In the genomic region with DNA sequence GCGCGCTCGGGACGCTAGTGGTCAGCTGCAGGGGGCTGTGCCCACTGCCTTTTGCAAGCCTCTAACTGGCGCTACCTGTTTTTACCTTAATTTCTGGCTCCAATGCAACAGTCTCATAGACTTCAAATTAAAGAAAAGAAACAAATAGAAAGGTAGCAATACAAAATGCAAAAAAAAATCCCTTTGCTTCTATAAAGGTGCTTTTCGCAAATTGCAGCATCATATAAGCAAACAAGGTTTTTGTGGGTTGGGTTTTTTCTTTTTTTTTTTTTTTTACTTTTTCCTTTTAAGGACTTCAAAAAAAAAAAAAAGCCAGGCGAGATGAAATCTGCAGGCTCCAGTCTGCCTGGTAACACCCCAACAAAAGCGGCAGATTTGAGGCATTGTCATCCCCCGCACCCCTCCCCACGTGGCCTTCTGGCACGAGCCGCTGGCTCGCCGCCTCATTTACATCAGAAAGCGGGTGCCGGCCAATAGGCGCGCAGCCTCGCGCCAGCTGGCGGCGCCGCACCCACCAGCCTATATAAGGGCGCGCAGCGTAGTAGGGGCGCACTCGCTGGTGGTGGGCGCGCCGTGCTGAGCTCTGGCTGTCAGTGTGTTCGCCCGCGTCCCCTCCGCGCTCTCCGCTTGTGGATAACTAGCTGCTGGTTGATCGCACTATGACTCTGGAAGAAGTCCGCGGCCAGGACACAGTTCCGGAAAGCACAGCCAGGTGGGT, we compare ENCODE assay signal across 8 cellular contexts. TPM values are rescaled to one million over a fixed set of nuclear protein-coding genes. Genes with fewer than 3 reads are reported as not detected.
A peak's percentile ranks its signal among the peaks of the same experiment; 100 is the strongest.
DNase-seq lines count a peak whose midpoint lies in the region; ATAC-seq, FAIRE-seq and TF ChIP-seq lines count a peak whose summit lies in the region.

A gene with protein sequence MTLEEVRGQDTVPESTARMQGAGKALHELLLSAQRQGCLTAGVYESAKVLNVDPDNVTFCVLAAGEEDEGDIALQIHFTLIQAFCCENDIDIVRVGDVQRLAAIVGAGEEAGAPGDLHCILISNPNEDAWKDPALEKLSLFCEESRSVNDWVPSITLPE (plus strand): TSS at position 550 of the 718 bp plus-strand sequence. CDS start 110 bp downstream, at position 660.

- H3K4me3 ChIP-seq in bronchial epithelial cell (ENCODE audit: low read depth, low read length) (peak within 1 kb of the TSS; percentile 52), small intestine (ENCODE audit: low read depth in 1 of 2, low read length in 2 of 2) (peak within 1 kb of the TSS; percentile 65 to 76)

- DNase-seq in DMS53 treated with DMSO at 0.1 percent for 48 hours (lab: John Stamatoyannopoulos, UW; ENCODE audit: unreplicated experiment): peak; percentile 87
- peak; percentile 77 for DNase-seq in NCI-H2029 treated with DMSO at 0.1 percent for 48 hours (lab: John Stamatoyannopoulos, UW)
- peak; percentile 94 for DNase-seq in WTC11 (ENCODE audit: low spot score)
- peak; percentile 67 for DNase-seq in bronchial epithelial cell (ENCODE audit: low read depth)
- peak; percentile 85 for DNase-seq in inferior parietal cortex (ENCODE audit: extremely low spot score)
- DNase-seq in small intestine: peak; percentile 84

- peak within 1 kb of the TSS; percentile 81 for H3K4me3 Mint-ChIP-seq in WTC11

- H3K27me3 ChIP-seq in bronchial epithelial cell (ENCODE audit: control insufficient read depth, insufficient read depth, low read length) (peaks cover 1% of the 10 kb centered on the region), small intestine (ENCODE audit: control insufficient read depth in 2 of 2, insufficient read depth in 2 of 2, low read length in 2 of 2) (no peaks in the 10 kb centered on the region)

- H3K4me1 Mint-ChIP-seq in WTC11: peaks cover 23% of the 10 kb centered on the region

- H3K9me3 Mint-ChIP-seq in WTC11: no peaks in the 10 kb centered on the region

- no peak for TF ChIP-seq CTCF in WTC11 (IDR thresholded peaks at IDR 0.05)
- TF ChIP-seq CTCF in bronchial epithelial cell (IDR thresholded peaks at IDR 0.05; ENCODE audit: insufficient read depth, low read length, severe bottlenecking): no peak

- 0 out of 2 replicates have a peak, but pooled peaks cover 6% of the 10 kb centered on the region for H3K36me3 Mint-ChIP-seq in WTC11

- no peak for FAIRE-seq in bronchial epithelial cell (lab: Jason Lieb, UNC)
- FAIRE-seq in small intestine (lab: Jason Lieb, UNC): no peak

- ATAC-seq in HG02623 (IDR thresholded peaks at IDR 0.05; ENCODE audit: unreplicated experiment): peak; percentile 47
- peak; percentile 58 for ATAC-seq in WTC11
- ATAC-seq in GM21381 (IDR thresholded peaks at IDR 0.05; ENCODE audit: unreplicated experiment): no peak

- 0% methylated on average over 41 of the region's 41 CpGs for WGBS in small intestine, 3 donors

- POLR2A ChIA-PET in WTC11 (lab: Charles Lee): interaction anchor here (0.5 to 2.3 kb wide), 23 partner anchors 9 to 1645 kb away, joined by 3 to 31 read pairs (median 3); no protein-coding TSS in a partner anchor

- H3K9me3 ChIP-seq in small intestine (ENCODE audit: control insufficient read depth, low read depth): no peaks in the 10 kb centered on the region

- no peaks in the 10 kb centered on the region for H3K36me3 ChIP-seq in bronchial epithelial cell (ENCODE audit: control insufficient read depth, insufficient read depth, low read length)
- no peaks in the 10 kb centered on the region for H3K36me3 ChIP-seq in small intestine (ENCODE audit: control insufficient read depth in 2 of 2, insufficient read depth in 2 of 2, low read length in 2 of 2)

- CTCF ChIA-PET in WTC11 (lab: Charles Lee): interaction anchor here (0.6 to 6.2 kb wide), 20 partner anchors 11 to 497 kb away, joined by 3 to 157 read pairs (median 12); no protein-coding TSS in a partner anchor

- peak within 1 kb of the TSS; percentile 91 to 98 for H3K27ac ChIP-seq in small intestine (ENCODE audit: low read depth in 1 of 2, low read length in 1 of 2)

- peaks cover 28% of the 10 kb centered on the region for H3K27me3 Mint-ChIP-seq in WTC11 (ENCODE audit: low read depth)

- H3K4me1 ChIP-seq in small intestine (ENCODE audit: control insufficient read depth in 2 of 2, insufficient read depth in 1 of 2, low read depth in 1 of 2, low read length in 1 of 2): peaks cover 2% of the 10 kb centered on the region in 2 donors

- peak within 1 kb of the TSS; percentile 95 for H3K27ac Mint-ChIP-seq in WTC11

TF ChIP-seq in WTC11, 78 proteins besides CTCF, POLR2A, EP300 and RAD21 (continues in another document):
- TF ChIP-seq, protein P1, sequence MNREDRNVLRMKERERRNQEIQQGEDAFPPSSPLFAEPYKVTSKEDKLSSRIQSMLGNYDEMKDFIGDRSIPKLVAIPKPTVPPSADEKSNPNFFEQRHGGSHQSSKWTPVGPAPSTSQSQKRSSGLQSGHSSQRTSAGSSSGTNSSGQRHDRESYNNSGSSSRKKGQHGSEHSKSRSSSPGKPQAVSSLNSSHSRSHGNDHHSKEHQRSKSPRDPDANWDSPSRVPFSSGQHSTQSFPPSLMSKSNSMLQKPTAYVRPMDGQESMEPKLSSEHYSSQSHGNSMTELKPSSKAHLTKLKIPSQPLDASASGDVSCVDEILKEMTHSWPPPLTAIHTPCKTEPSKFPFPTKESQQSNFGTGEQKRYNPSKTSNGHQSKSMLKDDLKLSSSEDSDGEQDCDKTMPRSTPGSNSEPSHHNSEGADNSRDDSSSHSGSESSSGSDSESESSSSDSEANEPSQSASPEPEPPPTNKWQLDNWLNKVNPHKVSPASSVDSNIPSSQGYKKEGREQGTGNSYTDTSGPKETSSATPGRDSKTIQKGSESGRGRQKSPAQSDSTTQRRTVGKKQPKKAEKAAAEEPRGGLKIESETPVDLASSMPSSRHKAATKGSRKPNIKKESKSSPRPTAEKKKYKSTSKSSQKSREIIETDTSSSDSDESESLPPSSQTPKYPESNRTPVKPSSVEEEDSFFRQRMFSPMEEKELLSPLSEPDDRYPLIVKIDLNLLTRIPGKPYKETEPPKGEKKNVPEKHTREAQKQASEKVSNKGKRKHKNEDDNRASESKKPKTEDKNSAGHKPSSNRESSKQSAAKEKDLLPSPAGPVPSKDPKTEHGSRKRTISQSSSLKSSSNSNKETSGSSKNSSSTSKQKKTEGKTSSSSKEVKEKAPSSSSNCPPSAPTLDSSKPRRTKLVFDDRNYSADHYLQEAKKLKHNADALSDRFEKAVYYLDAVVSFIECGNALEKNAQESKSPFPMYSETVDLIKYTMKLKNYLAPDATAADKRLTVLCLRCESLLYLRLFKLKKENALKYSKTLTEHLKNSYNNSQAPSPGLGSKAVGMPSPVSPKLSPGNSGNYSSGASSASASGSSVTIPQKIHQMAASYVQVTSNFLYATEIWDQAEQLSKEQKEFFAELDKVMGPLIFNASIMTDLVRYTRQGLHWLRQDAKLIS (CRISPR knock-in tag; IDR thresholded peaks at IDR 0.05; ENCODE audit: borderline replicate concordance): no peak
- TF ChIP-seq ZNF263 (CRISPR knock-in tag; IDR thresholded peaks at IDR 0.05; ENCODE audit: low read depth): no peak
- TF ChIP-seq, protein P2, sequence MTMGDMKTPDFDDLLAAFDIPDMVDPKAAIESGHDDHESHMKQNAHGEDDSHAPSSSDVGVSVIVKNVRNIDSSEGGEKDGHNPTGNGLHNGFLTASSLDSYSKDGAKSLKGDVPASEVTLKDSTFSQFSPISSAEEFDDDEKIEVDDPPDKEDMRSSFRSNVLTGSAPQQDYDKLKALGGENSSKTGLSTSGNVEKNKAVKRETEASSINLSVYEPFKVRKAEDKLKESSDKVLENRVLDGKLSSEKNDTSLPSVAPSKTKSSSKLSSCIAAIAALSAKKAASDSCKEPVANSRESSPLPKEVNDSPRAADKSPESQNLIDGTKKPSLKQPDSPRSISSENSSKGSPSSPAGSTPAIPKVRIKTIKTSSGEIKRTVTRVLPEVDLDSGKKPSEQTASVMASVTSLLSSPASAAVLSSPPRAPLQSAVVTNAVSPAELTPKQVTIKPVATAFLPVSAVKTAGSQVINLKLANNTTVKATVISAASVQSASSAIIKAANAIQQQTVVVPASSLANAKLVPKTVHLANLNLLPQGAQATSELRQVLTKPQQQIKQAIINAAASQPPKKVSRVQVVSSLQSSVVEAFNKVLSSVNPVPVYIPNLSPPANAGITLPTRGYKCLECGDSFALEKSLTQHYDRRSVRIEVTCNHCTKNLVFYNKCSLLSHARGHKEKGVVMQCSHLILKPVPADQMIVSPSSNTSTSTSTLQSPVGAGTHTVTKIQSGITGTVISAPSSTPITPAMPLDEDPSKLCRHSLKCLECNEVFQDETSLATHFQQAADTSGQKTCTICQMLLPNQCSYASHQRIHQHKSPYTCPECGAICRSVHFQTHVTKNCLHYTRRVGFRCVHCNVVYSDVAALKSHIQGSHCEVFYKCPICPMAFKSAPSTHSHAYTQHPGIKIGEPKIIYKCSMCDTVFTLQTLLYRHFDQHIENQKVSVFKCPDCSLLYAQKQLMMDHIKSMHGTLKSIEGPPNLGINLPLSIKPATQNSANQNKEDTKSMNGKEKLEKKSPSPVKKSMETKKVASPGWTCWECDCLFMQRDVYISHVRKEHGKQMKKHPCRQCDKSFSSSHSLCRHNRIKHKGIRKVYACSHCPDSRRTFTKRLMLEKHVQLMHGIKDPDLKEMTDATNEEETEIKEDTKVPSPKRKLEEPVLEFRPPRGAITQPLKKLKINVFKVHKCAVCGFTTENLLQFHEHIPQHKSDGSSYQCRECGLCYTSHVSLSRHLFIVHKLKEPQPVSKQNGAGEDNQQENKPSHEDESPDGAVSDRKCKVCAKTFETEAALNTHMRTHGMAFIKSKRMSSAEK (CRISPR knock-in tag; IDR thresholded peaks at IDR 0.05; ENCODE audit: borderline replicate concordance): no peak
- TF ChIP-seq HMGA2 (CRISPR knock-in tag; IDR thresholded peaks at IDR 0.05): no peak
- TF ChIP-seq FOXP1 (CRISPR knock-in tag; IDR thresholded peaks at IDR 0.05; ENCODE audit: borderline replicate concordance): peak; percentile 85
- no peak for TF ChIP-seq SOX15 (CRISPR knock-in tag; IDR thresholded peaks at IDR 0.05)
- TF ChIP-seq, protein P3, sequence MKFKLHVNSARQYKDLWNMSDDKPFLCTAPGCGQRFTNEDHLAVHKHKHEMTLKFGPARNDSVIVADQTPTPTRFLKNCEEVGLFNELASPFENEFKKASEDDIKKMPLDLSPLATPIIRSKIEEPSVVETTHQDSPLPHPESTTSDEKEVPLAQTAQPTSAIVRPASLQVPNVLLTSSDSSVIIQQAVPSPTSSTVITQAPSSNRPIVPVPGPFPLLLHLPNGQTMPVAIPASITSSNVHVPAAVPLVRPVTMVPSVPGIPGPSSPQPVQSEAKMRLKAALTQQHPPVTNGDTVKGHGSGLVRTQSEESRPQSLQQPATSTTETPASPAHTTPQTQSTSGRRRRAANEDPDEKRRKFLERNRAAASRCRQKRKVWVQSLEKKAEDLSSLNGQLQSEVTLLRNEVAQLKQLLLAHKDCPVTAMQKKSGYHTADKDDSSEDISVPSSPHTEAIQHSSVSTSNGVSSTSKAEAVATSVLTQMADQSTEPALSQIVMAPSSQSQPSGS (CRISPR knock-in tag; IDR thresholded peaks at IDR 0.05; ENCODE audit: borderline replicate concordance, low read depth): no peak
- TF ChIP-seq NR2C2 (CRISPR knock-in tag; IDR thresholded peaks at IDR 0.05): no peak

RNA-seq across cellular contexts. Expression of the gene that starts here (rescaled TPM):
- total RNA-seq in WTC11 (2021) (10.6 to 13.9 TPM (median 13.5 TPM) in 3 replicates), bronchial epithelial cell (under 0.01 and 1.0 TPM in 2 replicates)
- polyA plus RNA-seq in small intestine: 10 to 100 TPM; 21.9 to 25.4 (median 25.3) TPM
